ENCODE assay signal across 2 cellular contexts in the genomic region with DNA sequence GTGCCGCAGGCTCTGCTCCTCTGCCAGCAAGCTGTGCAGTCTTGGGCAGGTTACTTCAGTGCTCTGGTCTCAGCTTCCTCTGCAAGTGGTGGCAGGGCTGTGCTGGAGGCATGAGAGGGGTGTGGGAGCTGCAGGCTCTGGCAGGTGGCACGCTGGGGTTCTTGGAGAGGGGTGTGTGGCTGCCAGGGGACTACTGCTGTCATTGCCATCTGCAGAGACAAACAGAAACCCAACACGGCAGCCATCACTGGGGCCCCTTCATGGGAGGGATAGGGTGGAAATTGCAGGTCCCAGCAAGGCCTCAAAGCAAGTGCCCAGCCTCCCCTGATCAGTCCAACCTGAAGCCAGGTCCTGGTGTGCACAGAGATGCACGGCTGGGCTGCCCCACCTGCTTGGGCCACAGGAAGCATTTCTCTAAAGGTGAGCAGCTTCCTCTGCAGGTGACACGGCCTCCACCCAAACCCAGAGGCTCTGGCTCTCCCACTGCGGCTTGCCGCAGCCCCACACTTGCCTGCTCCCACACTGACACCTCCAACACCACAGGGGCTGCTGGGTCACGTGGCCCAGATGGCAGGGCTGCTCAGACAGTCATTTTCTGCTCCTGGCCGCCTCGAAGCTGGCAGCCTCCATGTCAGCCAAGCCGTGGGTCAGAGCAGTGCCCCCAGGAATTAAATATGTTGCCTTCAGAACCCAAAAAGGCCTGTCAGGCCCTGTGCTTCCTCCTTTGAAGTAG.
TF ChIP-seq lines count a peak whose summit lies in the region.

No MANE protein-coding gene starts in this region.

TF ChIP-seq in HepG2, 621 proteins besides CTCF, POLR2A, EP300 and RAD21:
- TF ChIP-seq ZNF768 (CRISPR knock-in tag; IDR thresholded peaks at IDR 0.05) (peak; percentile 18; the same call in 1 of the 2 replicates), JDP2 (CRISPR knock-in tag; IDR thresholded peaks at IDR 0.05; ENCODE audit: borderline replicate concordance) (no peak)

TF ChIP-seq in H1, 55 proteins besides CTCF, POLR2A, EP300 and RAD21:
- TF ChIP-seq CHD1 (IDR thresholded peaks at IDR 0.05; ENCODE audit: low read depth, low read length), result no peak
- TF ChIP-seq, protein P1, sequence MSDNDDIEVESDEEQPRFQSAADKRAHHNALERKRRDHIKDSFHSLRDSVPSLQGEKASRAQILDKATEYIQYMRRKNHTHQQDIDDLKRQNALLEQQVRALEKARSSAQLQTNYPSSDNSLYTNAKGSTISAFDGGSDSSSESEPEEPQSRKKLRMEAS (IDR thresholded peaks at IDR 0.05), result 0 out of 2 replicates have a peak, but pooled peaks have one; percentile 13
- TF ChIP-seq RNF2 (IDR thresholded peaks at IDR 0.05; ENCODE audit: borderline replicate concordance, low read depth, low read length, missing control alignments, poor library complexity, severe bottlenecking), result no peak
- no peak for TF ChIP-seq CREB1 (IDR thresholded peaks at IDR 0.05)
- no peak for TF ChIP-seq KDM1A (IDR thresholded peaks at IDR 0.05; ENCODE audit: borderline replicate concordance, low read length)
- no peak for TF ChIP-seq CHD2 (IDR thresholded peaks at IDR 0.05; ENCODE audit: low read length)
- no peak for TF ChIP-seq RBBP5 (IDR thresholded peaks at IDR 0.05; ENCODE audit: borderline replicate concordance, low read depth, low read length)
- TF ChIP-seq SRF (IDR thresholded peaks at IDR 0.05; ENCODE audit: low read depth, low read length), result no peak
- no peak for TF ChIP-seq NANOG (IDR thresholded peaks at IDR 0.05; ENCODE audit: insufficient read depth, low read depth, low read length, poor library complexity, severe bottlenecking)
